Comparison of ENCODE assay signal across 18 cellular contexts in genomic region chrX:28472926-28473325, GRCh38.
DNase-seq lines count a peak whose midpoint lies in the region; ATAC-seq and TF ChIP-seq lines count a peak whose summit lies in the region.
"Had no signal": no experiment of that assay in that cellular context is flagged by ENCODE, and none has a peak within 500 bp of the region (broad histone marks: within the 10 kb centered on the region; RNA-seq: fewer than 3 reads in every experiment).

No MANE protein-coding gene starts in this region.

- H3K27me3 ChIP-seq in neural progenitor cell, result no peaks in the 10 kb centered on the region
- H3K27me3 ChIP-seq in foreskin keratinocyte, result no peaks in the 10 kb centered on the region

- TF ChIP-seq CTCF in neural progenitor cell (IDR thresholded peaks at IDR 0.05), result no peak
- TF ChIP-seq CTCF in Calu3 (IDR thresholded peaks at IDR 0.05; ENCODE audit: unreplicated experiment), result no peak
- TF ChIP-seq CTCF in foreskin keratinocyte (conservative IDR thresholded peaks at IDR 0.05), result no peak

- H3K4me1 Mint-ChIP-seq in neural progenitor cell (no peaks in the 10 kb centered on the region), Calu3 (ENCODE audit: low read depth, unreplicated experiment) (no peaks in the 10 kb centered on the region)

- H3F3A ChIP-seq in neural progenitor cell (ENCODE audit: low read depth), result peaks cover 13% of the 10 kb centered on the region

- DNase-seq in inferior parietal cortex (ENCODE audit: extremely low spot score), result peak; percentile 5
- DNase-seq in neural progenitor cell (ENCODE audit: low spot score), result peak; percentile 5
- peak in 1 of 49 donors; percentile 1 for DNase-seq in substantia nigra (lab: John Stamatoyannopoulos, UW)
- DNase-seq in Calu3, result no peak
- no peak for DNase-seq in foreskin keratinocyte
- DNase-seq: Caco-2; CD4-positive, alpha-beta T cell; DMS79 treated with DMSO at 0.1 percent for 48 hours; GF-D8; GOT3; H7; HFFc6; KG1 had no signal

- H3K4me2 ChIP-seq in neural progenitor cell, result no peak overlapping the region

- no peak overlapping the region for H3K27ac Mint-ChIP-seq in neural progenitor cell
- no peak overlapping the region for H3K27ac Mint-ChIP-seq in Calu3 (ENCODE audit: unreplicated experiment)
- H3K27ac Mint-ChIP-seq: CD4-positive, alpha-beta T cell; HFFc6 had no signal

- peaks cover 19% of the 10 kb centered on the region for H3K9me3 Mint-ChIP-seq in neural progenitor cell
- no peaks in the 10 kb centered on the region for H3K9me3 Mint-ChIP-seq in Calu3 (ENCODE audit: low read depth, unreplicated experiment)

- no peaks in the 10 kb centered on the region for H4K20me1 ChIP-seq in neural progenitor cell (ENCODE audit: low read depth)

- H3K36me3 Mint-ChIP-seq in neural progenitor cell, result no peaks in the 10 kb centered on the region
- H3K36me3 Mint-ChIP-seq in Calu3 (ENCODE audit: insufficient read depth, unreplicated experiment), result no peaks in the 10 kb centered on the region

- H3K4me1 ChIP-seq in neural progenitor cell (peaks cover 16% of the 10 kb centered on the region), foreskin keratinocyte (no peaks in the 10 kb centered on the region)
- H3K4me1 ChIP-seq: Caco-2 had no signal

- intact Hi-C loops in Calu3 (cut with micrococcal nuclease; ENCODE audit: unreplicated experiment), result no loop called here

- H3K36me3 ChIP-seq in neural progenitor cell, result no peaks in the 10 kb centered on the region

- peak overlapping the region; percentile 58 for H3K27ac ChIP-seq in angular gyrus (ENCODE audit: low read depth, low read length)
- H3K27ac ChIP-seq in neural progenitor cell, result peak overlapping the region; percentile 54
- H3K27ac ChIP-seq in substantia nigra (ENCODE audit: low read depth, low read length, poor library complexity, severe bottlenecking), result peak overlapping the region; percentile 58
- no peak overlapping the region for H3K27ac ChIP-seq in foreskin keratinocyte
- H3K27ac ChIP-seq: C4-2B had no signal

- H3K4me3 ChIP-seq in neural progenitor cell, result no peak overlapping the region

- ATAC-seq in GM21526 (IDR thresholded peaks at IDR 0.05; ENCODE audit: low FRiP score, unreplicated experiment), result no peak
- ATAC-seq in foreskin keratinocyte, result no peak
- no peak for ATAC-seq in GM21619 (IDR thresholded peaks at IDR 0.05; ENCODE audit: unreplicated experiment)
- ATAC-seq: HCT116 had no signal

- H3K27me3 Mint-ChIP-seq in neural progenitor cell (ENCODE audit: insufficient read depth, low read depth) (no peaks in the 10 kb centered on the region), Calu3 (ENCODE audit: unreplicated experiment) (no peaks in the 10 kb centered on the region)
- H3K27me3 Mint-ChIP-seq: CD4-positive, alpha-beta T cell had no signal

- H2AFZ ChIP-seq in neural progenitor cell (replicated peaks), result no peak overlapping the region

- peaks cover 17% of the 10 kb centered on the region for H3K9me3 ChIP-seq in neural progenitor cell (ENCODE audit: low read depth)
- H3K9me3 ChIP-seq: Caco-2 had no signal

- no TSS peak for BruUV-seq in Calu3 (replicated peaks; lab: Mats Ljungman, UMichigan)

- H3K4me3 Mint-ChIP-seq in neural progenitor cell (no peak overlapping the region), Calu3 (ENCODE audit: low read depth, unreplicated experiment) (no peak overlapping the region)
- H3K4me3 Mint-ChIP-seq: CD4-positive, alpha-beta T cell; HFFc6 had no signal

- no peak overlapping the region for H3K9ac ChIP-seq in neural progenitor cell

- CTCF ChIA-PET in Calu3 (lab: Charles Lee), result no interaction called here

- H3K79me2 ChIP-seq in neural progenitor cell (ENCODE audit: low read depth), result no peaks in the 10 kb centered on the region

Comparison
In these comparisons a context has a peak if more than half of its experiments do, and no peak if none do; other contexts are left out.
1. DNase-seq: peak in inferior parietal cortex (single experiment) and neural progenitor cell (single experiment); none in Calu3 (single experiment) and foreskin keratinocyte (0 of 2).